Comparison of ENCODE assay signal across 3 cellular contexts in genomic region chr10:112025228-112025627, GRCh38.
"Had no signal": no experiment of that assay in that cellular context is flagged by ENCODE, and none has a peak within 500 bp of the region (broad histone marks: within the 10 kb centered on the region; RNA-seq: fewer than 3 reads in every experiment).

No MANE protein-coding gene starts in this region.

- DNase-seq: GDM1, GF-D8 had no signal

- H3K4me3 ChIP-seq: GM12878 had no signal

- ATAC-seq: GM12878 had no signal
